ENCODE assay signal across 8 cellular contexts in genomic region chr4:85929926-85930325, GRCh38.
DNase-seq lines count a peak whose midpoint lies in the region; ATAC-seq, FAIRE-seq and TF ChIP-seq lines count a peak whose summit lies in the region.
"Had no signal": no experiment of that assay in that cellular context is flagged by ENCODE, and none has a peak within 500 bp of the region (broad histone marks: within the 10 kb centered on the region; RNA-seq: fewer than 3 reads in every experiment).

No MANE protein-coding gene starts in this region.

- H3F3A ChIP-seq in OCI-LY1 (ENCODE audit: insufficient read depth, low read length) = no peaks in the 10 kb centered on the region

- WGBS in spleen, 5 donors = 2 to 10% (median 4%) methylated on average over 10 of the region's 10 CpGs
- WGBS in mesendoderm (ENCODE audit: extremely low coverage, insufficient coverage, low lambda C conversion rate) = no CpG with 5 or more reads among the region's 10 CpGs

- H2BK15ac ChIP-seq in mesendoderm (replicated peaks; ENCODE audit: low read depth) = no peak overlapping the region

- H3K27me3 ChIP-seq in OCI-LY1 (ENCODE audit: insufficient read depth, low read length) (no peaks in the 10 kb centered on the region), spleen (replicated peaks in 1 of 7) (no peaks in the 10 kb centered on the region), mesendoderm (ENCODE audit: insufficient read depth, low read length, poor library complexity) (no peaks in the 10 kb centered on the region)

- H2BK120ac ChIP-seq in mesendoderm (ENCODE audit: low read depth, low read length) = no peak overlapping the region

- H2AK5ac ChIP-seq in mesendoderm (ENCODE audit: low read length) = no peak overlapping the region

- peak overlapping the region; percentile 24; the same call in 1 of the 2 replicates for H3K4me2 ChIP-seq in OCI-LY1 (ENCODE audit: low read length)
- H3K4me2 ChIP-seq in mesendoderm (ENCODE audit: low read length) = no peak overlapping the region

- CTCF ChIA-PET in HEK293 (lab: Yijun Ruan, JAX) = no interaction called here

- no peak overlapping the region for H4K5ac ChIP-seq in mesendoderm (ENCODE audit: low read length)

- H3K79me2 ChIP-seq in OCI-LY1 (ENCODE audit: insufficient read depth, low read length) (no peaks in the 10 kb centered on the region), mesendoderm (ENCODE audit: control insufficient read depth, insufficient read depth, low read length) (no peaks in the 10 kb centered on the region)

- no peak for FAIRE-seq in kidney (lab: Jason Lieb, UNC)

- intact Hi-C loops in kidney (cut with DNase I) (no loop called here), spleen (cut with DNase I; ENCODE audit: low total_unique reads) (no loop called here)

- H3K9ac ChIP-seq in OCI-LY1 (ENCODE audit: low read length) = no peak overlapping the region
- peak overlapping the region; percentile 89 to 90 for H3K9ac ChIP-seq in kidney (ENCODE audit: low read length in 2 of 2)
- no peak overlapping the region for H3K9ac ChIP-seq in mesendoderm (ENCODE audit: low read length)

- no peaks in the 10 kb centered on the region for H3K9me2 ChIP-seq in OCI-LY1 (ENCODE audit: low read depth, low read length)

- H4K20me1 ChIP-seq in OCI-LY1 (ENCODE audit: insufficient read depth, low read length) = no peaks in the 10 kb centered on the region

- H2BK5ac ChIP-seq in mesendoderm (ENCODE audit: low read length) = no peak overlapping the region

- TF ChIP-seq CTCF in HEK293 (tag by site-specific recombination; IDR thresholded peaks at IDR 0.05) (no peak), OCI-LY1 (IDR thresholded peaks at IDR 0.05; ENCODE audit: low read length) (no peak), kidney (IDR thresholded peaks at IDR 0.05; ENCODE audit: borderline replicate concordance, extremely low read depth, insufficient read depth) (no peak), spleen (IDR thresholded peaks at IDR 0.05 in 8 of 11, conservative IDR thresholded peaks at IDR 0.05 in 3 of 11) (no peak)

- no peak overlapping the region for H4K8ac ChIP-seq in mesendoderm (ENCODE audit: low read depth, low read length)

- peak overlapping the region; percentile 11 for H3K4me3 ChIP-seq in HEK293 (ENCODE audit: low read depth, low read length)
- no peak overlapping the region for H3K4me3 ChIP-seq in OCI-LY1 (ENCODE audit: low read depth, low read length, poor library complexity, severe bottlenecking)
- peak overlapping the region; percentile 77 to 79 for H3K4me3 ChIP-seq in kidney (ENCODE audit: low read length in 2 of 2)
- peak overlapping the region in 1 of 8 donors; percentile 14 for H3K4me3 ChIP-seq in spleen
- no peak overlapping the region for H3K4me3 ChIP-seq in mesendoderm (ENCODE audit: low read length)

- no peaks in the 10 kb centered on the region for H3K4me1 ChIP-seq in HEK293 (ENCODE audit: control insufficient read depth, insufficient read depth, low read length)
- peaks cover 24% of the 10 kb centered on the region for H3K4me1 ChIP-seq in OCI-LY1 (ENCODE audit: insufficient read depth, low read length, severe bottlenecking)
- H3K4me1 ChIP-seq in kidney (ENCODE audit: control insufficient read depth in 1 of 2, insufficient read depth in 1 of 2, low read depth in 1 of 2, low read length in 2 of 2) = peaks cover 18 to 19% of the 10 kb centered on the region in 2 donors
- peaks cover 6 to 77% (median 43%) of the 10 kb centered on the region in 6 donors for H3K4me1 ChIP-seq in spleen
- no peaks in the 10 kb centered on the region for H3K4me1 ChIP-seq in mesendoderm (ENCODE audit: control insufficient read depth, low read depth, low read length)

- H3K23ac ChIP-seq in mesendoderm (ENCODE audit: low read length) = no peak overlapping the region

- H3K27ac ChIP-seq in HEK293 (ENCODE audit: extremely low read depth, low read depth, low read length) (no peak overlapping the region), OCI-LY1 (ENCODE audit: low read depth, low read length, poor library complexity, severe bottlenecking) (peak overlapping the region; percentile 39), kidney (ENCODE audit: low read depth in 2 of 2, low read length in 2 of 2) (peak overlapping the region; percentile 93 to 96), spleen (peak overlapping the region in 4 of 8 donors; percentile 6 to 20 (median 12)), mesendoderm (ENCODE audit: low read depth, low read length) (no peak overlapping the region)

- H3K4ac ChIP-seq in mesendoderm (ENCODE audit: low read depth, low read length) = no peak overlapping the region

- no peak for TF ChIP-seq POLR2A in spleen (IDR thresholded peaks at IDR 0.05)

- no peak for ATAC-seq in GM21717 (IDR thresholded peaks at IDR 0.05; ENCODE audit: unreplicated experiment)

- H3K36me3 ChIP-seq in HEK293 (ENCODE audit: control insufficient read depth in 2 of 2, insufficient read depth in 1 of 2, low read length in 2 of 2) (no peaks in the 10 kb centered on the region), OCI-LY1 (ENCODE audit: insufficient read depth, low read length) (peaks cover 25% of the 10 kb centered on the region; the same call in 1 of the 2 replicates), kidney (ENCODE audit: control insufficient read depth in 1 of 2, insufficient read depth in 2 of 2, low read length in 2 of 2) (no peaks in the 10 kb centered on the region), spleen (peaks cover 0 to 6% (median 0%) of the 10 kb centered on the region in 6 donors), mesendoderm (ENCODE audit: control insufficient read depth, insufficient read depth, low read length) (no peaks in the 10 kb centered on the region)

- POLR2A ChIA-PET in HEK293 (lab: Yijun Ruan, JAX) = no interaction called here

- H2AFZ ChIP-seq in OCI-LY1 (ENCODE audit: low read length) = no peak overlapping the region

- no peak overlapping the region for H3K18ac ChIP-seq in mesendoderm (ENCODE audit: low read length)

- no peak overlapping the region for H3K56ac ChIP-seq in mesendoderm (ENCODE audit: low read length)

- DNase-seq in kidney (peak; percentile 89), spleen (peak; percentile 72), mesendoderm (no peak), middle frontal gyrus (ENCODE audit: extremely low spot score, low spot score) (no peak)
- DNase-seq: stimulated activated CD4-positive, alpha-beta T cell treated with anti-CD3 and anti-CD28 coated beads, Interleukin-4, amount 100 ng/mL, for 24 hours had no signal

- H3K79me1 ChIP-seq in mesendoderm (ENCODE audit: low read length) = no peaks in the 10 kb centered on the region

- H3K9me3 ChIP-seq in HEK293 (ENCODE audit: control insufficient read depth, insufficient read depth, low read depth, low read length) (no peaks in the 10 kb centered on the region), OCI-LY1 (ENCODE audit: low read length) (no peaks in the 10 kb centered on the region), kidney (ENCODE audit: control insufficient read depth in 1 of 2, low read length in 2 of 2) (no peaks in the 10 kb centered on the region), spleen (no peaks in the 10 kb centered on the region)

TF ChIP-seq in HEK293, 187 proteins besides CTCF, POLR2A, EP300 and RAD21:
- TF ChIP-seq SCRT2 (tag by site-specific recombination; IDR thresholded peaks at IDR 0.05) (peak; percentile 72), ZBTB17 (tag by site-specific recombination; IDR thresholded peaks at IDR 0.05) (0 out of 2 replicates have a peak, but pooled peaks have one; percentile 17), ZNF335 (tag by site-specific recombination; conservative IDR thresholded peaks at IDR 0.05) (0 out of 2 replicates have a peak, but pooled peaks have one; percentile 22), ZNF140 (tag by site-specific recombination; IDR thresholded peaks at IDR 0.05) (no peak), ZNF514 (tag by site-specific recombination; IDR thresholded peaks at IDR 0.05) (no peak), ZNF558 (tag by site-specific recombination; IDR thresholded peaks at IDR 0.05) (no peak), ZNF398 (tag by site-specific recombination; IDR thresholded peaks at IDR 0.05) (peak; percentile 53), ZNF670 (tag by site-specific recombination; IDR thresholded peaks at IDR 0.05; ENCODE audit: low read depth) (no peak), GLIS1 (tag by site-specific recombination; IDR thresholded peaks at IDR 0.05) (peak; percentile 39; the same call in 1 of the 2 replicates), ZNF169 (tag by site-specific recombination; IDR thresholded peaks at IDR 0.05) (no peak), ZNF391 (tag by site-specific recombination; IDR thresholded peaks at IDR 0.05; ENCODE audit: borderline replicate concordance, low read depth) (no peak), ZNF768 (tag by site-specific recombination; IDR thresholded peaks at IDR 0.05) (no peak), SETDB1 (IDR thresholded peaks at IDR 0.05; ENCODE audit: insufficient read length, low read length) (no peak), ZNF239 (tag by site-specific recombination; IDR thresholded peaks at IDR 0.05) (no peak), ZNF10 (tag by site-specific recombination; IDR thresholded peaks at IDR 0.05) (peak; percentile 93), MEIS1 (CRISPR knock-in tag; IDR thresholded peaks at IDR 0.05; ENCODE audit: borderline replicate concordance) (no peak), ZNF423 (tag by site-specific recombination; IDR thresholded peaks at IDR 0.05) (no peak)

Comparison
In these comparisons a context has a peak if more than half of its experiments do, and no peak if none do; other contexts are left out.
1. H3K27ac ChIP-seq: peak in OCI-LY1 (single experiment) and kidney (2 of 2); none in HEK293 (single experiment) and mesendoderm (single experiment).
2. H3K4me3 ChIP-seq: peak in HEK293 (single experiment) and kidney (2 of 2); none in OCI-LY1 (single experiment) and mesendoderm (single experiment).
3. H3K9ac ChIP-seq: peak in kidney (2 of 2); none in OCI-LY1 (single experiment) and mesendoderm (single experiment).
4. DNase-seq: peak in kidney (single experiment) and spleen (single experiment); none in mesendoderm (single experiment) and middle frontal gyrus (single experiment).